8 cellular contexts compared by ENCODE assay signal in genomic region chr3:194486540-194487288, GRCh38. TPM values are rescaled to one million over a fixed set of nuclear protein-coding genes. Genes with fewer than 3 reads are reported as not detected.
DNase-seq lines count a peak whose midpoint lies in the region; ATAC-seq and TF ChIP-seq lines count a peak whose summit lies in the region.

ATP13A3 (minus strand) TSS chr3:194487002; CDS start chr3:194462190, 24,812 bp downstream.

- no peaks in the 10 kb centered on the region for H3K9me3 Mint-ChIP-seq in GM23338
- H3K9me3 Mint-ChIP-seq in activated T-helper 17 cell treated with anti-CD3 and anti-CD28 coated beads, Interleukin-2, amount 50 U/mL, for 72 hours: peaks cover 5% of the 10 kb centered on the region
- H3K9me3 Mint-ChIP-seq in naive thymus-derived CD8-positive, alpha-beta T cell: no peaks in the 10 kb centered on the region

- CTCF ChIA-PET in RWPE1 (lab: Yijun Ruan, JAX): interaction anchor here (0.7 to 1.3 kb wide), 3 partner anchors 81 to 147 kb away, joined by 3 to 4 read pairs (median 3); partner anchors contain the start of gene TMEM44

- H3K4me2 ChIP-seq in DND-41 (ENCODE audit: insufficient read depth, low read length) (peak within 1 kb of the TSS; percentile 83), GM23338 (peak within 1 kb of the TSS; percentile 91), fibroblast of lung (ENCODE audit: extremely low read depth, insufficient read depth, low read length) (peak within 1 kb of the TSS; percentile 90)

- H3F3A ChIP-seq in GM23338 (replicated peaks; ENCODE audit: low read depth): no peaks in the 10 kb centered on the region

- peaks cover 41% of the 10 kb centered on the region for H3K4me1 ChIP-seq in DND-41 (ENCODE audit: insufficient read depth, low read length)
- peaks cover 17% of the 10 kb centered on the region for H3K4me1 ChIP-seq in GM23338 (ENCODE audit: insufficient read depth)
- H3K4me1 ChIP-seq in fibroblast of lung (ENCODE audit: control insufficient read depth, extremely low read depth, insufficient read depth, low read length): peaks cover 20% of the 10 kb centered on the region

- H3K9ac ChIP-seq in DND-41 (ENCODE audit: low read depth, low read length) (peak within 1 kb of the TSS; percentile 86), fibroblast of lung (ENCODE audit: insufficient read depth, low read length) (peak within 1 kb of the TSS; percentile 93)

- TF ChIP-seq CTCF in DND-41 (IDR thresholded peaks at IDR 0.05; ENCODE audit: borderline replicate concordance, extremely low read depth, low read length, poor library complexity, severe bottlenecking): no peak
- TF ChIP-seq CTCF in GM23338 (conservative IDR thresholded peaks at IDR 0.05; ENCODE audit: low read depth in 2 of 2): no peak
- no peak for TF ChIP-seq CTCF in LNCaP clone FGC (IDR thresholded peaks at IDR 0.05; ENCODE audit: control insufficient read depth, extremely low read depth, insufficient read depth)
- TF ChIP-seq CTCF in RWPE1 (conservative IDR thresholded peaks at IDR 0.05; ENCODE audit: low read depth): no peak
- no peak for TF ChIP-seq CTCF in fibroblast of lung (conservative IDR thresholded peaks at IDR 0.05 in 1 of 2, IDR thresholded peaks at IDR 0.05 in 1 of 2; ENCODE audit: low read depth in 1 of 2, low read length in 2 of 2)

- peaks cover 11% of the 10 kb centered on the region for H3K27me3 Mint-ChIP-seq in GM23338 (ENCODE audit: insufficient read depth, low read depth, poor library complexity)
- H3K27me3 Mint-ChIP-seq in activated T-helper 17 cell treated with anti-CD3 and anti-CD28 coated beads, Interleukin-2, amount 50 U/mL, for 72 hours: no peaks in the 10 kb centered on the region
- H3K27me3 Mint-ChIP-seq in naive thymus-derived CD8-positive, alpha-beta T cell: no peaks in the 10 kb centered on the region

- H3K9me2 ChIP-seq in GM23338 (ENCODE audit: insufficient read depth): 0 out of 2 replicates have a peak, but pooled peaks cover 5% of the 10 kb centered on the region

- peaks cover 46% of the 10 kb centered on the region for H3K36me3 Mint-ChIP-seq in GM23338 (ENCODE audit: low read depth)
- H3K36me3 Mint-ChIP-seq in activated T-helper 17 cell treated with anti-CD3 and anti-CD28 coated beads, Interleukin-2, amount 50 U/mL, for 72 hours (ENCODE audit: low read depth): peaks cover 79% of the 10 kb centered on the region
- H3K36me3 Mint-ChIP-seq in naive thymus-derived CD8-positive, alpha-beta T cell: peaks cover 0 to 13% (median 2%) of the 10 kb centered on the region in 3 donors

- H3K27ac Mint-ChIP-seq in GM23338: peak within 1 kb of the TSS; percentile 95
- H3K27ac Mint-ChIP-seq in activated T-helper 17 cell treated with anti-CD3 and anti-CD28 coated beads, Interleukin-2, amount 50 U/mL, for 72 hours: peak within 1 kb of the TSS; percentile 96
- H3K27ac Mint-ChIP-seq in naive thymus-derived CD8-positive, alpha-beta T cell: peak within 1 kb of the TSS; percentile 89 to 98 (median 94)

- peak within 1 kb of the TSS; percentile 56 to 86 for H3K4me3 ChIP-seq in DND-41 (ENCODE audit: low read depth in 1 of 2, low read length in 2 of 2)
- peak within 1 kb of the TSS; percentile 91 for H3K4me3 ChIP-seq in GM23338
- peak within 1 kb of the TSS; percentile 81 for H3K4me3 ChIP-seq in LNCaP clone FGC (ENCODE audit: low read depth, low read length)
- peak within 1 kb of the TSS; percentile 59 to 98 (median 94) for H3K4me3 ChIP-seq in fibroblast of lung (replicated peaks in 1 of 4; ENCODE audit: control extremely low read depth in 1 of 4, insufficient read depth in 1 of 4, low read depth in 3 of 4, low read length in 4 of 4)

- H3K4me1 Mint-ChIP-seq in GM23338: peaks cover 25% of the 10 kb centered on the region
- peaks cover 37% of the 10 kb centered on the region for H3K4me1 Mint-ChIP-seq in activated T-helper 17 cell treated with anti-CD3 and anti-CD28 coated beads, Interleukin-2, amount 50 U/mL, for 72 hours
- peaks cover 30 to 63% (median 40%) of the 10 kb centered on the region in 4 donors for H3K4me1 Mint-ChIP-seq in naive thymus-derived CD8-positive, alpha-beta T cell

- H2AFZ ChIP-seq in DND-41 (ENCODE audit: low read depth, low read length): peak within 1 kb of the TSS; percentile 82
- H2AFZ ChIP-seq in GM23338: peak within 1 kb of the TSS; percentile 81; the same call in 1 of the 2 replicates
- peak within 1 kb of the TSS; percentile 34 for H2AFZ ChIP-seq in fibroblast of lung (ENCODE audit: low read length)

- H3K79me2 ChIP-seq in DND-41 (ENCODE audit: insufficient read depth, low read length): peaks cover 46% of the 10 kb centered on the region
- H3K79me2 ChIP-seq in GM23338 (replicated peaks; ENCODE audit: insufficient read depth): peaks cover 49% of the 10 kb centered on the region
- H3K79me2 ChIP-seq in fibroblast of lung (ENCODE audit: control insufficient read depth, insufficient read depth, low read length): peaks cover 46% of the 10 kb centered on the region

- peaks cover 22% of the 10 kb centered on the region; the same call in 1 of the 2 replicates for H4K20me1 ChIP-seq in DND-41 (ENCODE audit: insufficient read depth, low read length)
- peaks cover 27% of the 10 kb centered on the region for H4K20me1 ChIP-seq in GM23338 (replicated peaks; ENCODE audit: insufficient read depth)
- H4K20me1 ChIP-seq in fibroblast of lung (ENCODE audit: control insufficient read depth, extremely low read depth, insufficient read depth, low read length): no peaks in the 10 kb centered on the region

- H3K9me3 ChIP-seq in DND-41 (ENCODE audit: insufficient read depth, low read length, severe bottlenecking): no peaks in the 10 kb centered on the region
- no peaks in the 10 kb centered on the region for H3K9me3 ChIP-seq in fibroblast of lung (ENCODE audit: control insufficient read depth, insufficient read depth, low read depth, low read length)

- ATAC-seq in DND-41 (ENCODE audit: insufficient read depth, low read depth) (peak; percentile 86), GM23338 (peak; percentile 72)
- ATAC-seq in activated T-helper 17 cell treated with anti-CD3 and anti-CD28 coated beads, Interleukin-2, amount 50 U/mL, for 72 hours (replicated peaks): peak; percentile 74
- peak; percentile 76 to 86 for ATAC-seq in naive thymus-derived CD8-positive, alpha-beta T cell

- H3K27ac ChIP-seq in DND-41 (ENCODE audit: low read length) (peak within 1 kb of the TSS; percentile 73), GM23338 (ENCODE audit: low read depth) (peak within 1 kb of the TSS; percentile 83; the same call in 1 of the 2 replicates), RWPE1 (peak within 1 kb of the TSS; percentile 90), fibroblast of lung (ENCODE audit: insufficient read depth, low read length) (peak within 1 kb of the TSS; percentile 98)

- H3K36me3 ChIP-seq in DND-41 (ENCODE audit: insufficient read depth, low read length) (peaks cover 20% of the 10 kb centered on the region), GM23338 (ENCODE audit: insufficient read depth) (peaks cover 8% of the 10 kb centered on the region), fibroblast of lung (ENCODE audit: control insufficient read depth, insufficient read depth, low read length) (no peaks in the 10 kb centered on the region)

- POLR2A ChIA-PET in RWPE1 (lab: Yijun Ruan, JAX; ENCODE audit: low non-redundant PET): no interaction called here
- POLR2A ChIA-PET in naive thymus-derived CD8-positive, alpha-beta T cell (lab: Charles Lee): interaction anchor here (0.6 to 1.6 kb wide), 9 partner anchors 10 to 785 kb away, joined by 3 to 14 read pairs (median 4); partner anchors contain the start of genes LSG1 and XXYLT1

- no peaks in the 10 kb centered on the region for H3K27me3 ChIP-seq in DND-41 (ENCODE audit: insufficient read depth, low read length, poor library complexity)
- peaks cover 7% of the 10 kb centered on the region; the same call in 1 of the 2 replicates for H3K27me3 ChIP-seq in GM23338 (ENCODE audit: insufficient read depth)
- no peaks in the 10 kb centered on the region for H3K27me3 ChIP-seq in fibroblast of lung (ENCODE audit: control insufficient read depth, insufficient read depth, low read length)

- DNase-seq in DND-41 (peak; percentile 90), GM23338 (ENCODE audit: low spot score) (peak; percentile 91), LNCaP clone FGC (ENCODE audit: low read depth) (peak; percentile 39), RWPE1 (ENCODE audit: low spot score) (peak; percentile 94), fibroblast of lung (ENCODE audit: low read depth in 2 of 2) (peak; percentile 89 to 91)
- peak; percentile 86 to 94 (median 90) for DNase-seq in naive thymus-derived CD8-positive, alpha-beta T cell
- DNase-seq in stimulated activated naive CD4-positive, alpha-beta T cell treated with Interleukin-2 at 50 U/mL for 16 hours (lab: John Stamatoyannopoulos, UW): peak; percentile 90

- peak within 1 kb of the TSS; percentile 88 for H3K4me3 Mint-ChIP-seq in GM23338
- peak within 1 kb of the TSS; percentile 96 for H3K4me3 Mint-ChIP-seq in activated T-helper 17 cell treated with anti-CD3 and anti-CD28 coated beads, Interleukin-2, amount 50 U/mL, for 72 hours
- H3K4me3 Mint-ChIP-seq in naive thymus-derived CD8-positive, alpha-beta T cell: peak within 1 kb of the TSS; percentile 66 to 96 (median 92)

TF ChIP-seq in GM23338, 12 proteins besides CTCF, POLR2A, EP300 and RAD21 (continues in another document):
- TF ChIP-seq POLR2AphosphoS5 (IDR thresholded peaks at IDR 0.05; ENCODE audit: low read depth) (peak; percentile 88), ZNF331 (CRISPR knock-in tag; IDR thresholded peaks at IDR 0.05; ENCODE audit: low read depth) (no peak)

RNA-seq across cellular contexts. Expression of gene ATP13A3, which starts in this region (rescaled TPM):
- total RNA-seq in GM23338 (2014; rRNA removed; shearing (Covaris generic)): 164 and 202 TPM in 2 replicates
- polyA plus RNA-seq in GM23338 (2016; fragmentation: Nextera tagmentation; extraction: Ambion mirVana) (17.2 and 20.0 TPM in 2 replicates), fibroblast of lung (169 and 285 TPM in 2 replicates)
- 100 to 1,000 TPM; 121 to 126 TPM for total RNA-seq in activated T-helper 17 cell treated with anti-CD3 and anti-CD28 coated beads, Interleukin-2, amount 50 U/mL, for 72 hours
- 193 and 222 TPM in 2 replicates for total RNA-seq in fibroblast of lung
- polyA plus RNA-seq in fibroblast of lung (2012): 72.4 and 106 TPM in 2 replicates
- polyA minus RNA-seq in fibroblast of lung (ENCODE audit: low replicate concordance): 52.7 and 101 TPM in 2 replicates
- total RNA-seq in naive thymus-derived CD8-positive, alpha-beta T cell: 10 to 100 TPM; 51.7 to 53.8 TPM
- 10 to 100 TPM in 2 of 3 donors, 1 to 10 TPM in 1; 5.9 to 13.2 (median 10.6) TPM for polyA plus RNA-seq in naive thymus-derived CD8-positive, alpha-beta T cell

Comparison
In these comparisons a context has a peak if more than half of its experiments do, and no peak if none do; other contexts are left out.
1. Peak in every context shown above with its lines: DNase-seq, ATAC-seq, H3K4me3 ChIP-seq and H3K27ac ChIP-seq.
2. DNase-seq: peak in every context shown above with its lines; median percentile 94 in RWPE1; 91 in GM23338; 90 in naive thymus-derived CD8-positive, alpha-beta T cell; 90 in DND-41; 90 in fibroblast of lung; 90 in stimulated activated naive CD4-positive, alpha-beta T cell treated with Interleukin-2 at 50 U/mL for 16 hours; 39 in LNCaP clone FGC.